Comparison of ENCODE assay signal across 1 cellular context in genomic region chr12:121740847-121741246, GRCh38.
TF ChIP-seq lines count a peak whose summit lies in the region.

No MANE protein-coding gene starts in this region.

TF ChIP-seq in GM12878, 131 proteins besides CTCF, POLR2A, EP300 and RAD21 (continued from another document):
- TF ChIP-seq ZBTB40 (IDR thresholded peaks at IDR 0.05; ENCODE audit: borderline replicate concordance): peak; percentile 47; the same call in 1 of the 2 replicates
- TF ChIP-seq HDGF (IDR thresholded peaks at IDR 0.05): no peak
